In the genomic region with DNA sequence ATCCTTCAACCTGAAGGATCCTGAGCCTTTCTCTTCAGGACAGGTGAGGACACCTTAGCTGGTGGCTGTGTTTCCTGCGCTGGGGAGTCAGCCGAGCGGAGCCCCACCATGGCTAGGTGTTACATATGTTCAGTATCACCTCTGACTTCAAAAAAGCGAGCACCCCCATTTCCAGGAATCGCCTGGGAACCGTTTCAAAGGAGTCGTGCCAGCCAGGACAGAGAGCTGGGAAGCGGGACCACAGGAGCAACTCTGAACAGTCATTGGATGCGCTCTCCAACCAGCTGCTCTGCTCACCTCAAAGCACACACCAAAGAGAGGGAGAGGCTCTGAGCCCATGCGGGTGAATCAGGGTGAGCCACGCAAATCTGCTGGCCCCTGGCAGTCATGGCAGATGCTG, we compare ENCODE assay signal across 18 cellular contexts. TPM values are rescaled to one million over a fixed set of nuclear protein-coding genes. Genes with fewer than 3 reads are reported as not detected.
"Had no signal": no experiment of that assay in that cellular context is flagged by ENCODE, and none has a peak within 500 bp of the region (broad histone marks: within the 10 kb centered on the region; RNA-seq: fewer than 3 reads in every experiment).

No MANE protein-coding gene starts in this region.

RNA-seq across cellular contexts. Expression of a gene that starts 24.5 kb away (rescaled TPM):
- total RNA-seq: endothelial cell of umbilical vein, epithelial cell of proximal tubule, esophagus squamous epithelium, fibroblast of villous mesenchyme, gastrocnemius medialis, glomerular endothelial cell, kidney, left lobe of liver, myocyte, natural killer cell, occipital lobe, pancreas, right lobe of liver, smooth muscle cell, thyroid gland, upper lobe of right lung, uterus had no signal
- polyA plus RNA-seq: endothelial cell of umbilical vein, neural cell, pancreas, smooth muscle cell had no signal
